In genomic region chr20:25247100-25247665, GRCh38 we compare ENCODE assay signal across 1 cellular context.
TF ChIP-seq lines count a peak whose summit lies in the region.

No MANE protein-coding gene starts in this region.

TF ChIP-seq in HepG2, 621 proteins besides CTCF, POLR2A, EP300 and RAD21 (continued from another document and continues in another):
- TF ChIP-seq LCORL (IDR thresholded peaks at IDR 0.05) (no peak), LCORL (CRISPR knock-in tag; IDR thresholded peaks at IDR 0.05) (peak; percentile 92; the same call in 1 of the 2 replicates), ZFYVE20 (CRISPR knock-in tag; IDR thresholded peaks at IDR 0.05; ENCODE audit: borderline replicate concordance, low read depth) (no peak), NFE2L1 (CRISPR knock-in tag; IDR thresholded peaks at IDR 0.05; ENCODE audit: borderline replicate concordance) (no peak), YEATS2 (CRISPR knock-in tag; IDR thresholded peaks at IDR 0.05; ENCODE audit: borderline replicate concordance) (no peak), POGZ (CRISPR knock-in tag; IDR thresholded peaks at IDR 0.05) (peak; percentile 56; the same call in 1 of the 2 replicates), HNRNPK (IDR thresholded peaks at IDR 0.05; ENCODE audit: low read depth, low read length, poor library complexity, severe bottlenecking) (no peak), E2F2 (CRISPR knock-in tag; IDR thresholded peaks at IDR 0.05; ENCODE audit: borderline replicate concordance) (peak; percentile 75; the same call in 1 of the 2 replicates), CENPX (CRISPR knock-in tag; IDR thresholded peaks at IDR 0.05) (no peak), FOXM1 (CRISPR knock-in tag; IDR thresholded peaks at IDR 0.05) (0 out of 2 replicates have a peak, but pooled peaks have one; percentile 61), SP140L (CRISPR knock-in tag; IDR thresholded peaks at IDR 0.05; ENCODE audit: borderline replicate concordance) (no peak), PHF5A (CRISPR knock-in tag; IDR thresholded peaks at IDR 0.05; ENCODE audit: low read depth, unreplicated experiment) (no peak), NONO (IDR thresholded peaks at IDR 0.05) (no peak), NONO (CRISPR knock-in tag; conservative IDR thresholded peaks at IDR 0.05) (peak; percentile 64; the same call in 1 of the 2 replicates), KLF16 (CRISPR knock-in tag; IDR thresholded peaks at IDR 0.05) (peak in 1 of 2 experiments; percentile 45; a peak in 1 of 4 replicates), PCBP2 (optimal IDR thresholded peaks at IDR 0.05; ENCODE audit: low read depth, low read length, poor library complexity, severe bottlenecking) (no peak), NFE2L2 (IDR thresholded peaks at IDR 0.05; ENCODE audit: low read length) (no peak), ZSCAN25 (CRISPR knock-in tag; IDR thresholded peaks at IDR 0.05) (peak; percentile 48; the same call in 1 of the 2 replicates), CSRNP1 (CRISPR knock-in tag; IDR thresholded peaks at IDR 0.05) (peak; percentile 68), DNMT1 (CRISPR knock-in tag; IDR thresholded peaks at IDR 0.05) (no peak), FIP1L1 (IDR thresholded peaks at IDR 0.05; ENCODE audit: borderline replicate concordance, insufficient read depth, low read depth, low read length) (0 out of 2 replicates have a peak, but pooled peaks have one; percentile 53), FOXO1 (CRISPR knock-in tag; IDR thresholded peaks at IDR 0.05) (peak; percentile 29; the same call in 1 of the 2 replicates), MAFK (conservative IDR thresholded peaks at IDR 0.05 in 1 of 2, IDR thresholded peaks at IDR 0.05 in 1 of 2; ENCODE audit: low read length in 2 of 2) (no peak), ZNF224 (CRISPR knock-in tag; IDR thresholded peaks at IDR 0.05) (peak; percentile 64), ZMAT3 (CRISPR knock-in tag; conservative IDR thresholded peaks at IDR 0.05) (no peak; the same call in none of the 2 replicates), SMAD1 (CRISPR knock-in tag; IDR thresholded peaks at IDR 0.05; ENCODE audit: borderline replicate concordance, low read depth) (no peak), CBX2 (IDR thresholded peaks at IDR 0.05; ENCODE audit: low read depth, low read length) (no peak), CBX2 (CRISPR knock-in tag; IDR thresholded peaks at IDR 0.05; ENCODE audit: low read depth) (no peak; the same call in 1 of the 2 replicates), ZNF33A (CRISPR knock-in tag; IDR thresholded peaks at IDR 0.05; ENCODE audit: borderline replicate concordance) (no peak), ARNT2 (CRISPR knock-in tag; IDR thresholded peaks at IDR 0.05; ENCODE audit: low read depth) (no peak; the same call in 1 of the 2 replicates), CEBPZ (IDR thresholded peaks at IDR 0.05; ENCODE audit: low read length) (no peak), REL (CRISPR knock-in tag; conservative IDR thresholded peaks at IDR 0.05) (no peak)
- TF ChIP-seq, protein P1, sequence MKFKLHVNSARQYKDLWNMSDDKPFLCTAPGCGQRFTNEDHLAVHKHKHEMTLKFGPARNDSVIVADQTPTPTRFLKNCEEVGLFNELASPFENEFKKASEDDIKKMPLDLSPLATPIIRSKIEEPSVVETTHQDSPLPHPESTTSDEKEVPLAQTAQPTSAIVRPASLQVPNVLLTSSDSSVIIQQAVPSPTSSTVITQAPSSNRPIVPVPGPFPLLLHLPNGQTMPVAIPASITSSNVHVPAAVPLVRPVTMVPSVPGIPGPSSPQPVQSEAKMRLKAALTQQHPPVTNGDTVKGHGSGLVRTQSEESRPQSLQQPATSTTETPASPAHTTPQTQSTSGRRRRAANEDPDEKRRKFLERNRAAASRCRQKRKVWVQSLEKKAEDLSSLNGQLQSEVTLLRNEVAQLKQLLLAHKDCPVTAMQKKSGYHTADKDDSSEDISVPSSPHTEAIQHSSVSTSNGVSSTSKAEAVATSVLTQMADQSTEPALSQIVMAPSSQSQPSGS (CRISPR knock-in tag; IDR thresholded peaks at IDR 0.05), result no peak; the same call in 1 of the 2 replicates
- TF ChIP-seq, protein P2, sequence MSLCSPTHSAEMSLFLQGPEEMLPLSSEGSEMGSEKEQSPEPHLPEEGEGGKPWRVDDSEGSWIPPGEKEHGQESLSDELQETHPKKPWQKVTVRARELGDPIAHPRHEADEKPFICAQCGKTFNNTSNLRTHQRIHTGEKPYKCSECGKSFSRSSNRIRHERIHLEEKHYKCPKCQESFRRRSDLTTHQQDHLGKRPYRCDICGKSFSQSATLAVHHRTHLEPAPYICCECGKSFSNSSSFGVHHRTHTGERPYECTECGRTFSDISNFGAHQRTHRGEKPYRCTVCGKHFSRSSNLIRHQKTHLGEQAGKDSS (CRISPR knock-in tag; IDR thresholded peaks at IDR 0.05; ENCODE audit: borderline replicate concordance, low read depth), result peak; percentile 92
- TF ChIP-seq, protein P3, sequence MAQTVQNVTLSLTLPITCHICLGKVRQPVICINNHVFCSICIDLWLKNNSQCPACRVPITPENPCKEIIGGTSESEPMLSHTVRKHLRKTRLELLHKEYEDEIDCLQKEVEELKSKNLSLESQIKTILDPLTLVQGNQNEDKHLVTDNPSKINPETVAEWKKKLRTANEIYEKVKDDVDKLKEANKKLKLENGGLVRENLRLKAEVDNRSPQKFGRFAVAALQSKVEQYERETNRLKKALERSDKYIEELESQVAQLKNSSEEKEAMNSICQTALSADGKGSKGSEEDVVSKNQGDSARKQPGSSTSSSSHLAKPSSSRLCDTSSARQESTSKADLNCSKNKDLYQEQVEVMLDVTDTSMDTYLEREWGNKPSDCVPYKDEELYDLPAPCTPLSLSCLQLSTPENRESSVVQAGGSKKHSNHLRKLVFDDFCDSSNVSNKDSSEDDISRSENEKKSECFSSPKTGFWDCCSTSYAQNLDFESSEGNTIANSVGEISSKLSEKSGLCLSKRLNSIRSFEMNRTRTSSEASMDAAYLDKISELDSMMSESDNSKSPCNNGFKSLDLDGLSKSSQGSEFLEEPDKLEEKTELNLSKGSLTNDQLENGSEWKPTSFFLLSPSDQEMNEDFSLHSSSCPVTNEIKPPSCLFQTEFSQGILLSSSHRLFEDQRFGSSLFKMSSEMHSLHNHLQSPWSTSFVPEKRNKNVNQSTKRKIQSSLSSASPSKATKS (CRISPR knock-in tag; IDR thresholded peaks at IDR 0.05), result no peak
- TF ChIP-seq, protein P4, sequence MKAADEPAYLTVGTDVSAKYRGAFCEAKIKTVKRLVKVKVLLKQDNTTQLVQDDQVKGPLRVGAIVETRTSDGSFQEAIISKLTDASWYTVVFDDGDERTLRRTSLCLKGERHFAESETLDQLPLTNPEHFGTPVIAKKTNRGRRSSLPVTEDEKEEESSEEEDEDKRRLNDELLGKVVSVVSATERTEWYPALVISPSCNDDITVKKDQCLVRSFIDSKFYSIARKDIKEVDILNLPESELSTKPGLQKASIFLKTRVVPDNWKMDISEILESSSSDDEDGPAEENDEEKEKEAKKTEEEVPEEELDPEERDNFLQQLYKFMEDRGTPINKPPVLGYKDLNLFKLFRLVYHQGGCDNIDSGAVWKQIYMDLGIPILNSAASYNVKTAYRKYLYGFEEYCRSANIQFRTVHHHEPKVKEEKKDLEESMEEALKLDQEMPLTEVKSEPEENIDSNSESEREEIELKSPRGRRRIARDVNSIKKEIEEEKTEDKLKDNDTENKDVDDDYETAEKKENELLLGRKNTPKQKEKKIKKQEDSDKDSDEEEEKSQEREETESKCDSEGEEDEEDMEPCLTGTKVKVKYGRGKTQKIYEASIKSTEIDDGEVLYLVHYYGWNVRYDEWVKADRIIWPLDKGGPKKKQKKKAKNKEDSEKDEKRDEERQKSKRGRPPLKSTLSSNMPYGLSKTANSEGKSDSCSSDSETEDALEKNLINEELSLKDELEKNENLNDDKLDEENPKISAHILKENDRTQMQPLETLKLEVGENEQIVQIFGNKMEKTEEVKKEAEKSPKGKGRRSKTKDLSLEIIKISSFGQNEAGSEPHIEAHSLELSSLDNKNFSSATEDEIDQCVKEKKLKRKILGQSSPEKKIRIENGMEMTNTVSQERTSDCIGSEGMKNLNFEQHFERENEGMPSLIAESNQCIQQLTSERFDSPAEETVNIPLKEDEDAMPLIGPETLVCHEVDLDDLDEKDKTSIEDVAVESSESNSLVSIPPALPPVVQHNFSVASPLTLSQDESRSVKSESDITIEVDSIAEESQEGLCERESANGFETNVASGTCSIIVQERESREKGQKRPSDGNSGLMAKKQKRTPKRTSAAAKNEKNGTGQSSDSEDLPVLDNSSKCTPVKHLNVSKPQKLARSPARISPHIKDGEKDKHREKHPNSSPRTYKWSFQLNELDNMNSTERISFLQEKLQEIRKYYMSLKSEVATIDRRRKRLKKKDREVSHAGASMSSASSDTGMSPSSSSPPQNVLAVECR (CRISPR knock-in tag; IDR thresholded peaks at IDR 0.05; ENCODE audit: borderline replicate concordance), result peak; percentile 88
- TF ChIP-seq, protein P5, sequence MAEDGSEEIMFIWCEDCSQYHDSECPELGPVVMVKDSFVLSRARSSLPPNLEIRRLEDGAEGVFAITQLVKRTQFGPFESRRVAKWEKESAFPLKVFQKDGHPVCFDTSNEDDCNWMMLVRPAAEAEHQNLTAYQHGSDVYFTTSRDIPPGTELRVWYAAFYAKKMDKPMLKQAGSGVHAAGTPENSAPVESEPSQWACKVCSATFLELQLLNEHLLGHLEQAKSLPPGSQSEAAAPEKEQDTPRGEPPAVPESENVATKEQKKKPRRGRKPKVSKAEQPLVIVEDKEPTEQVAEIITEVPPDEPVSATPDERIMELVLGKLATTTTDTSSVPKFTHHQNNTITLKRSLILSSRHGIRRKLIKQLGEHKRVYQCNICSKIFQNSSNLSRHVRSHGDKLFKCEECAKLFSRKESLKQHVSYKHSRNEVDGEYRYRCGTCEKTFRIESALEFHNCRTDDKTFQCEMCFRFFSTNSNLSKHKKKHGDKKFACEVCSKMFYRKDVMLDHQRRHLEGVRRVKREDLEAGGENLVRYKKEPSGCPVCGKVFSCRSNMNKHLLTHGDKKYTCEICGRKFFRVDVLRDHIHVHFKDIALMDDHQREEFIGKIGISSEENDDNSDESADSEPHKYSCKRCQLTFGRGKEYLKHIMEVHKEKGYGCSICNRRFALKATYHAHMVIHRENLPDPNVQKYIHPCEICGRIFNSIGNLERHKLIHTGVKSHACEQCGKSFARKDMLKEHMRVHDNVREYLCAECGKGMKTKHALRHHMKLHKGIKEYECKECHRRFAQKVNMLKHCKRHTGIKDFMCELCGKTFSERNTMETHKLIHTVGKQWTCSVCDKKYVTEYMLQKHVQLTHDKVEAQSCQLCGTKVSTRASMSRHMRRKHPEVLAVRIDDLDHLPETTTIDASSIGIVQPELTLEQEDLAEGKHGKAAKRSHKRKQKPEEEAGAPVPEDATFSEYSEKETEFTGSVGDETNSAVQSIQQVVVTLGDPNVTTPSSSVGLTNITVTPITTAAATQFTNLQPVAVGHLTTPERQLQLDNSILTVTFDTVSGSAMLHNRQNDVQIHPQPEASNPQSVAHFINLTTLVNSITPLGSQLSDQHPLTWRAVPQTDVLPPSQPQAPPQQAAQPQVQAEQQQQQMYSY (CRISPR knock-in tag; IDR thresholded peaks at IDR 0.05), result peak; percentile 63; the same call in 1 of the 2 replicates
